37 cellular contexts compared by ENCODE assay signal in genomic region chr6:54043360-54043759, GRCh38.
"Had no signal": no experiment of that assay in that cellular context is flagged by ENCODE, and none has a peak within 500 bp of the region (broad histone marks: within the 10 kb centered on the region; RNA-seq: fewer than 3 reads in every experiment).

No MANE protein-coding gene starts in this region.

- H3K36me3 ChIP-seq: ascending aorta, cardiac muscle cell, Peyer's patch, WERI-Rb-1 had no signal

- H3K27ac ChIP-seq: ascending aorta, cardiac muscle cell, KMS-11, Peyer's patch, WERI-Rb-1 had no signal

- H3K4me3 ChIP-seq: ascending aorta, cardiac muscle cell, Peyer's patch had no signal

- DNase-seq: activated CD4-positive, alpha-beta memory T cell treated with anti-CD3 and anti-CD28 coated beads, Interleukin-2, amount 10 ng/mL, durations not matched to agents 7 days and 5 days; activated CD4-positive, alpha-beta T cell treated with anti-CD3 and anti-CD28 coated beads for 1 hour; activated CD4-positive, alpha-beta T cell treated with anti-CD3 and anti-CD28 coated beads for 48 hours; activated CD4-positive, CD25-positive, alpha-beta regulatory T cell; activated CD8-positive, alpha-beta memory T cell treated with anti-CD3 and anti-CD28 coated beads for 24 hours; activated CD8-positive, alpha-beta memory T cell treated with anti-CD3 and anti-CD28 coated beads, Interleukin-2, amount 10 ng/mL, durations not matched to agents 7 days and 5 days; activated CD8-positive, alpha-beta memory T cell treated with anti-CD3 and anti-CD28 coated beads, Interleukin-2, amount 50 U/mL, for 48 hours; activated effector memory CD4-positive, alpha-beta T cell treated with anti-CD3 and anti-CD28 coated beads, Interleukin-2, amount 50 U/mL, for 16 hours; activated naive CD4-positive, alpha-beta T cell; activated naive CD4-positive, alpha-beta T cell treated with anti-CD3 and anti-CD28 coated beads, Interleukin-2, amount 50 U/mL, for 16 hours; activated naive CD8-positive, alpha-beta T cell treated with anti-CD3 and anti-CD28 coated beads for 36 hours; activated T-cell treated with anti-CD3 and anti-CD28 coated beads, Interleukin-2, amount 50 U/mL, for 72 hours; amniotic stem cell; MM.1S; MV-4-11; NCI-H1092; NCI-H1417; NCI-H146; NCI-H187; NCI-H2029 treated with DMSO at 0.1 percent for 48 hours; NCI-H2107; NCI-H2171; NCI-H510A; NCI-H526; NCI-H748 treated with DMSO at 0.1 percent for 48 hours; NK-92 treated with Interleukin-12 subunit alpha and Interleukin-12 subunit beta, amount 100 ng/mL, for 24 hours; PC-3; Peyer's patch; RPMI8226; SW 1271; T-helper 1 cell; T-helper 9 cell; WERI-Rb-1 had no signal

- ATAC-seq: activated CD8-positive, alpha-beta memory T cell treated with anti-CD3 and anti-CD28 coated beads, Interleukin-2, amount 10 ng/mL, durations not matched to agents 7 days and 5 days; activated T-cell treated with anti-CD3 and anti-CD28 coated beads, Interleukin-2, amount 50 U/mL, for 72 hours; activated T-helper 17 cell treated with anti-CD3 and anti-CD28 coated beads, Interleukin-2, amount 50 U/mL, for 72 hours; PC-3 had no signal

- H3K9ac ChIP-seq: KMS-11 had no signal

- H3K9me3 ChIP-seq: ascending aorta, Peyer's patch had no signal

- H3K27me3 ChIP-seq: ascending aorta, cardiac muscle cell, Peyer's patch had no signal

- H3K4me1 ChIP-seq: ascending aorta, Peyer's patch had no signal
